15 cellular contexts compared by ENCODE assay signal in the genomic region with DNA sequence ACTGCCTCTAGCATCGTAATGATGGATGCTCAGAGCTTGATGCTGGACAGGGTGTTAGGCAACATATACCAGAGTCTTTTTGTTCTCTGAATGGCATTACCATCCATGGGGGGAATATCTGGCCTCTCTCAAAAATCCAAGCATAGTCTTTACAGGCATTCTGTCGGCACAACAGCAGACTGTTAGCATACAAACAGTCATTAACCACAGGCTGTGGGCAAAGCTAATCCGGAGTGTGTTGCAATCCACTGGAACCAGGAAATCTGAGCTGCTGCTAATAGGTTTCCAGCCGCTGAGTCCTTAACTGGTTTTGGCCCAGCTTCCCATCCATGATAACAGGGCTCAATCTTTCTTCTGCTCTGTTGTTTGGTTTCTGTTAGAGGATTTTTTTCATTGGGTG.
A peak's percentile ranks its signal among the peaks of the same experiment; 100 is the strongest.
DNase-seq lines count a peak whose midpoint lies in the region; ATAC-seq and TF ChIP-seq lines count a peak whose summit lies in the region.
"Had no signal": no experiment of that assay in that cellular context is flagged by ENCODE, and none has a peak within 500 bp of the region (broad histone marks: within the 10 kb centered on the region; RNA-seq: fewer than 3 reads in every experiment).

No MANE protein-coding gene starts in this region.

- H3K36me3 ChIP-seq in endodermal cell (ENCODE audit: control insufficient read depth, insufficient read depth, low read length): no peaks in the 10 kb centered on the region
- no peaks in the 10 kb centered on the region for H3K36me3 ChIP-seq in naive thymus-derived CD4-positive, alpha-beta T cell (ENCODE audit: control insufficient read depth in 2 of 3, insufficient read depth in 3 of 3, low read length in 3 of 3)

- no peak overlapping the region for H3K27ac ChIP-seq in endodermal cell (ENCODE audit: low read depth, low read length)
- no peak overlapping the region for H3K27ac ChIP-seq in naive thymus-derived CD4-positive, alpha-beta T cell (ENCODE audit: low read depth, low read length)
- H3K27ac ChIP-seq: coronary artery had no signal

- DNase-seq in ELF-1 (ENCODE audit: low read depth, low spot score) (peak; percentile 20), NOMO-1 (lab: John Stamatoyannopoulos, UW; ENCODE audit: unreplicated experiment in 2 of 2) (peak; percentile 72 to 79), endodermal cell (peak; percentile 77), DMS114 treated with DMSO at 0.1 percent for 48 hours (lab: John Stamatoyannopoulos, UW; ENCODE audit: unreplicated experiment) (no peak), SIG-M5 (lab: John Stamatoyannopoulos, UW) (no peak), NCI-H748 (lab: John Stamatoyannopoulos, UW; ENCODE audit: unreplicated experiment) (no peak)
- DNase-seq in naive thymus-derived CD4-positive, alpha-beta T cell: no peak
- DNase-seq: activated B cell treated with CpG ODN at 0.5 μM for 24 hours, Caco-2, hypothalamus, natural killer cell, NCI-H1105 treated with DMSO at 0.1 percent for 48 hours had no signal

- CTCF ChIA-PET in naive thymus-derived CD4-positive, alpha-beta T cell (lab: Charles Lee): interaction anchor here (0.6 kb wide), 1 partner anchor 137 kb away, joined by 4 read pairs; no protein-coding TSS in a partner anchor

- H3K4me1 Mint-ChIP-seq in endodermal cell: peaks cover 16% of the 10 kb centered on the region
- H3K4me1 Mint-ChIP-seq in naive thymus-derived CD4-positive, alpha-beta T cell: no peaks in the 10 kb centered on the region
- H3K4me1 Mint-ChIP-seq: activated B cell treated with CpG ODN at 0.5 μM for 24 hours, natural killer cell had no signal

- ATAC-seq in naive thymus-derived CD4-positive, alpha-beta T cell: peak; percentile 37
- ATAC-seq in GM21367 (IDR thresholded peaks at IDR 0.05; ENCODE audit: unreplicated experiment): no peak
- ATAC-seq: natural killer cell had no signal

- no peak overlapping the region for H3K4me3 Mint-ChIP-seq in endodermal cell
- no peak overlapping the region for H3K4me3 Mint-ChIP-seq in naive thymus-derived CD4-positive, alpha-beta T cell
- H3K4me3 Mint-ChIP-seq: activated B cell treated with CpG ODN at 0.5 μM for 24 hours, natural killer cell had no signal

- no peak overlapping the region for H3K27ac Mint-ChIP-seq in endodermal cell
- no peak overlapping the region for H3K27ac Mint-ChIP-seq in naive thymus-derived CD4-positive, alpha-beta T cell
- H3K27ac Mint-ChIP-seq: activated B cell treated with CpG ODN at 0.5 μM for 24 hours; activated T-helper 2 cell treated with anti-CD3 and anti-CD28 coated beads, Interferon-gamma antibody, Interleukin-2, Interleukin-4, amounts not matched to agents 10 μg/mL and 5 μg/mL and 100 μg/mL, durations not matched to agents 14 hours and 24 hours and 36 hours; natural killer cell had no signal

- no peak overlapping the region for H3K9ac ChIP-seq in endodermal cell (ENCODE audit: extremely low read depth, low read length, poor library complexity, severe bottlenecking)

- no peaks in the 10 kb centered on the region for H3K4me1 ChIP-seq in endodermal cell (ENCODE audit: control insufficient read depth, insufficient read depth, low read length)
- no peaks in the 10 kb centered on the region for H3K4me1 ChIP-seq in naive thymus-derived CD4-positive, alpha-beta T cell (ENCODE audit: control insufficient read depth in 2 of 2, insufficient read depth in 2 of 2, low read length in 2 of 2)
- H3K4me1 ChIP-seq: Caco-2 had no signal

- H3K27me3 ChIP-seq in endodermal cell (ENCODE audit: control insufficient read depth, insufficient read depth, low read length, poor library complexity, severe bottlenecking): no peaks in the 10 kb centered on the region
- no peaks in the 10 kb centered on the region for H3K27me3 ChIP-seq in naive thymus-derived CD4-positive, alpha-beta T cell (ENCODE audit: control insufficient read depth in 2 of 2, insufficient read depth in 2 of 2, low read length in 2 of 2)

- H3K4me3 ChIP-seq in endodermal cell (ENCODE audit: low read length): peak overlapping the region; percentile 20
- H3K4me3 ChIP-seq in naive thymus-derived CD4-positive, alpha-beta T cell (ENCODE audit: low read length): no peak overlapping the region
- H3K4me3 ChIP-seq: coronary artery had no signal

- POLR2A ChIA-PET in naive thymus-derived CD4-positive, alpha-beta T cell (lab: Charles Lee): no interaction called here

- H3K9me3 Mint-ChIP-seq in endodermal cell: peaks cover 10% of the 10 kb centered on the region
- peaks cover 0 to 9% (median 3%) of the 10 kb centered on the region in 11 donors for H3K9me3 Mint-ChIP-seq in naive thymus-derived CD4-positive, alpha-beta T cell

- intact Hi-C loops in naive thymus-derived CD4-positive, alpha-beta T cell (cut with micrococcal nuclease): no loop called here

- 58 to 72% methylated on average over 4 of the region's 4 CpGs for WGBS in endodermal cell (ENCODE audit: insufficient coverage in 1 of 2, insufficient read length in 1 of 2), 2 experiments

- no peaks in the 10 kb centered on the region for H3K27me3 Mint-ChIP-seq in endodermal cell (ENCODE audit: insufficient read depth)
- peaks cover 0 to 7% (median 4%) of the 10 kb centered on the region in 5 donors for H3K27me3 Mint-ChIP-seq in naive thymus-derived CD4-positive, alpha-beta T cell

- H3K9me3 ChIP-seq in endodermal cell (ENCODE audit: control insufficient read depth, low read length): peaks cover 9% of the 10 kb centered on the region
- H3K9me3 ChIP-seq in naive thymus-derived CD4-positive, alpha-beta T cell (ENCODE audit: control insufficient read depth in 2 of 3, low read length in 3 of 3): no peaks in the 10 kb centered on the region
- H3K9me3 ChIP-seq: Caco-2 had no signal

- no peaks in the 10 kb centered on the region for H3K36me3 Mint-ChIP-seq in endodermal cell (ENCODE audit: low read depth)
- H3K36me3 Mint-ChIP-seq in naive thymus-derived CD4-positive, alpha-beta T cell: peaks cover 0 to 6% (median 0%) of the 10 kb centered on the region in 5 donors
- H3K36me3 Mint-ChIP-seq: natural killer cell had no signal

- no peak for TF ChIP-seq CTCF in endodermal cell (conservative IDR thresholded peaks at IDR 0.05)

Comparison
In these comparisons a context has a peak if more than half of its experiments do, and no peak if none do; other contexts are left out.
1. DNase-seq: peak in ELF-1 (single experiment), NOMO-1 (2 of 2) and endodermal cell (single experiment); none in naive thymus-derived CD4-positive, alpha-beta T cell (0 of 9), DMS114 treated with DMSO at 0.1 percent for 48 hours (single experiment), SIG-M5 (single experiment) and NCI-H748 (single experiment).